Comparison of ENCODE assay signal across 8 cellular contexts in genomic region chr5:68251386-68251785, GRCh38.
A peak's percentile ranks its signal among the peaks of the same experiment; 100 is the strongest.
DNase-seq lines count a peak whose midpoint lies in the region; ATAC-seq and TF ChIP-seq lines count a peak whose summit lies in the region.

No MANE protein-coding gene starts in this region.

- ATAC-seq in GM18909 (IDR thresholded peaks at IDR 0.05; ENCODE audit: poor library complexity, unreplicated experiment): no peak

- peak overlapping the region; percentile 24 for H3K27ac ChIP-seq in layer of hippocampus (ENCODE audit: low read depth, low read length)

- peak; percentile 18 for DNase-seq in NB4 (ENCODE audit: low read depth)
- peak; percentile 54 for DNase-seq in activated gamma-delta T cell treated with anti-CD3 and anti-CD28 coated beads, Interleukin-2, amount 50 U/mL, for 16 hours (ENCODE audit: low read depth)
- DNase-seq in stimulated activated CD8-positive, alpha-beta memory T cell treated with anti-CD3 and anti-CD28 coated beads, Interleukin-4, amount 100 ng/mL, for 48 hours: peak; percentile 75
- DNase-seq in NCI-H524 treated with DMSO at 0.1 percent for 48 hours (lab: John Stamatoyannopoulos, UW): no peak
- no peak for DNase-seq in epidermal melanocyte (ENCODE audit: insufficient read length, low spot score)
- DNase-seq in medulla oblongata (ENCODE audit: extremely low spot score): no peak

- no peaks in the 10 kb centered on the region for H3K27me3 ChIP-seq in layer of hippocampus (ENCODE audit: control insufficient read depth, insufficient read depth, low read length)

- TF ChIP-seq POLR2A in NB4 (IDR thresholded peaks at IDR 0.05; ENCODE audit: extremely low read depth, insufficient read length): no peak

- TF ChIP-seq CTCF in NB4 (IDR thresholded peaks at IDR 0.05; ENCODE audit: low read depth, low read length): no peak

- H3K4me3 ChIP-seq in NB4 (ENCODE audit: low read depth, low read length): no peak overlapping the region

Comparison
In these comparisons a context has a peak if more than half of its experiments do, and no peak if none do; other contexts are left out.
1. DNase-seq: peak in NB4 (single experiment), activated gamma-delta T cell treated with anti-CD3 and anti-CD28 coated beads, Interleukin-2, amount 50 U/mL, for 16 hours (single experiment) and stimulated activated CD8-positive, alpha-beta memory T cell treated with anti-CD3 and anti-CD28 coated beads, Interleukin-4, amount 100 ng/mL, for 48 hours (single experiment); none in NCI-H524 treated with DMSO at 0.1 percent for 48 hours (single experiment), epidermal melanocyte (single experiment) and medulla oblongata (single experiment).